Comparison of ENCODE assay signal across 27 cellular contexts in the genomic region with DNA sequence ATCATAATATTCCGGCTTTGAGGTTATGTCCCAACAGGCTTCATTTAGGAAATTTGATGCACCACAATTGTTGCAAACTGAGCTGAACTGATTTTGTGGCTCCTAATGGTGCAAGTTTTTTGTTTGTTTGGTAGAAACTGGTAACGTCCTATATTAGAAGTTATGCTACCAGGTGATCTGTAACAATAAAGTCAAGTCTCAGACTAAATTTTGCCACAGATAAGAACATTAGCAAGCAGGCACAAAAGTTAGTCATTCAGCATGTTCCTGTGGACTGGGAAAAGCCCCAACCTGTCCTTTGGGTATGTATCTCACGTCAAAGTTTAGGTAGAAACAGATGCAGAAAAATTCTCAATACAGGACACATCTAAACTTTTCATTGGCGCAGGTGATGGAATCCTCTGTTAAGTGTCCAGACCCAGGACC.
DNase-seq lines count a peak whose midpoint lies in the region; ATAC-seq and TF ChIP-seq lines count a peak whose summit lies in the region.
"Had no signal": no experiment of that assay in that cellular context is flagged by ENCODE, and none has a peak within 500 bp of the region (broad histone marks: within the 10 kb centered on the region; RNA-seq: fewer than 3 reads in every experiment).

No MANE protein-coding gene starts in this region.

- H3K27me3 ChIP-seq in skeletal muscle satellite cell (ENCODE audit: control insufficient read depth, insufficient read depth, low read length), result no peaks in the 10 kb centered on the region
- H3K27me3 ChIP-seq: adrenal gland, body of pancreas, dorsolateral prefrontal cortex had no signal

- H3K36me3 ChIP-seq in skeletal muscle satellite cell (ENCODE audit: insufficient read depth, low read length), result peaks cover 3% of the 10 kb centered on the region
- H3K36me3 ChIP-seq: adrenal gland had no signal

- peaks cover 29% of the 10 kb centered on the region for H3K4me1 ChIP-seq in skeletal muscle satellite cell (ENCODE audit: control insufficient read depth, insufficient read depth, low read length)

- no peak overlapping the region for H3K9ac ChIP-seq in skeletal muscle satellite cell (ENCODE audit: low read depth, low read length)

- H3K4me2 ChIP-seq in skeletal muscle satellite cell (ENCODE audit: low read length), result peak overlapping the region; percentile 28

- peaks cover 28% of the 10 kb centered on the region for H3K36me3 Mint-ChIP-seq in HFFc6 (ENCODE audit: low read depth)

- H3K9me3 ChIP-seq in skeletal muscle satellite cell (replicated peaks; ENCODE audit: low read length), result no peaks in the 10 kb centered on the region
- H3K9me3 ChIP-seq: adrenal gland, body of pancreas, psoas muscle had no signal

- no peak overlapping the region for H3K4me3 ChIP-seq in skeletal muscle satellite cell (ENCODE audit: low read length)
- H3K4me3 ChIP-seq: adrenal gland, body of pancreas, dorsolateral prefrontal cortex, psoas muscle had no signal

- H3K9me3 Mint-ChIP-seq in HFFc6, result no peaks in the 10 kb centered on the region
- H3K9me3 Mint-ChIP-seq: activated CD8-positive, alpha-beta T cell treated with anti-CD3 and anti-CD28 coated beads for 36 hours; activated naive CD4-positive, alpha-beta T cell treated with anti-CD3 and anti-CD28 coated beads, Interleukin-2, amount 10 ng/mL, durations not matched to agents 7 days and 5 days; activated T-helper 17 cell treated with anti-CD3 and anti-CD28 coated beads, Interleukin-2, amount 50 U/mL, for 72 hours; naive B cell; stimulated activated effector memory CD8-positive, alpha-beta T cell treated with anti-CD3 and anti-CD28 coated beads, Interleukin-12 subunit alpha, Interleukin-12 subunit beta, amount 100 ng/mL, for 72 hours had no signal

- DNase-seq in HFFc6 (no peak), epithelial cell of prostate (ENCODE audit: low read depth, low spot score) (no peak), iPS-NIHi11 (ENCODE audit: low spot score) (no peak), OCI-M1 (lab: John Stamatoyannopoulos, UW) (no peak)
- DNase-seq: activated CD4-positive, alpha-beta T cell treated with anti-CD3 and anti-CD28 coated beads for 1 hour; activated CD8-positive, alpha-beta T cell treated with anti-CD3 and anti-CD28 coated beads for 36 hours; activated naive CD4-positive, alpha-beta T cell treated with anti-CD3 and anti-CD28 coated beads, Interleukin-2, amount 10 ng/mL, durations not matched to agents 7 days and 5 days; adrenal gland; body of pancreas; C1 segment of cervical spinal cord; DMS153; dorsolateral prefrontal cortex; left ventricle myocardium superior; naive B cell; NCI-H1092; NCI-H1694 treated with DMSO at 0.1 percent for 48 hours; NCI-H446; NCI-H774; psoas muscle; RPMI8226; trophoblast cell had no signal

- peaks cover under 1% of the 10 kb centered on the region; the same call in 1 of the 2 replicates for H3K27me3 Mint-ChIP-seq in HFFc6 (ENCODE audit: insufficient read depth)
- H3K27me3 Mint-ChIP-seq: activated CD8-positive, alpha-beta T cell treated with anti-CD3 and anti-CD28 coated beads for 36 hours; activated naive CD4-positive, alpha-beta T cell treated with anti-CD3 and anti-CD28 coated beads, Interleukin-2, amount 10 ng/mL, durations not matched to agents 7 days and 5 days; activated T-helper 17 cell treated with anti-CD3 and anti-CD28 coated beads, Interleukin-2, amount 50 U/mL, for 72 hours; naive B cell had no signal

- H3K4me3 Mint-ChIP-seq in HFFc6, result no peak overlapping the region; the same call in 1 of the 2 replicates
- H3K4me3 Mint-ChIP-seq: activated CD8-positive, alpha-beta T cell treated with anti-CD3 and anti-CD28 coated beads for 36 hours; activated naive CD4-positive, alpha-beta T cell treated with anti-CD3 and anti-CD28 coated beads, Interleukin-2, amount 10 ng/mL, durations not matched to agents 7 days and 5 days; activated T-helper 17 cell treated with anti-CD3 and anti-CD28 coated beads, Interleukin-2, amount 50 U/mL, for 72 hours; naive B cell; stimulated activated effector memory CD8-positive, alpha-beta T cell treated with anti-CD3 and anti-CD28 coated beads, Interleukin-12 subunit alpha, Interleukin-12 subunit beta, amount 100 ng/mL, for 72 hours had no signal

- no peak for TF ChIP-seq CTCF in HFFc6 (IDR thresholded peaks at IDR 0.05)

- no peak; the same call in 2 of the 3 replicates for ATAC-seq in SK-N-SH treated with all-trans-retinoic acid at 6 μM for 48 hours
- no peak for ATAC-seq in esophagus mucosa
- ATAC-seq: activated CD8-positive, alpha-beta T cell treated with anti-CD3 and anti-CD28 coated beads for 36 hours; activated T-helper 17 cell treated with anti-CD3 and anti-CD28 coated beads, Interleukin-2, amount 50 U/mL, for 72 hours; body of pancreas; psoas muscle; sciatic nerve; stimulated activated effector memory CD8-positive, alpha-beta T cell treated with anti-CD3 and anti-CD28 coated beads, Interleukin-12 subunit alpha, Interleukin-12 subunit beta, amount 100 ng/mL, for 72 hours had no signal

- 0 out of 2 replicates have a peak overlapping the region, but pooled peaks have one; percentile 12 for H3K27ac Mint-ChIP-seq in HFFc6
- H3K27ac Mint-ChIP-seq: activated CD8-positive, alpha-beta T cell treated with anti-CD3 and anti-CD28 coated beads for 36 hours; activated naive CD4-positive, alpha-beta T cell treated with anti-CD3 and anti-CD28 coated beads, Interleukin-2, amount 10 ng/mL, durations not matched to agents 7 days and 5 days had no signal

- H3K27ac ChIP-seq in epithelial cell of prostate, result peak overlapping the region; percentile 11
- H3K27ac ChIP-seq: adrenal gland, body of pancreas, psoas muscle had no signal

- H3K4me1 Mint-ChIP-seq in HFFc6 (ENCODE audit: low read depth), result peaks cover 36% of the 10 kb centered on the region

TF ChIP-seq in SK-N-SH treated with all-trans-retinoic acid at 6 μM for 48 hours, 23 proteins besides CTCF, POLR2A, EP300 and RAD21:
- TF ChIP-seq TCF4 (CRISPR knock-in tag; IDR thresholded peaks at IDR 0.05; ENCODE audit: borderline replicate concordance) (peak; percentile 16; the same call in 1 of the 2 replicates), OSR1 (CRISPR knock-in tag; IDR thresholded peaks at IDR 0.05) (no peak)
